Comparison of ENCODE assay signal across 14 cellular contexts in genomic region chr4:8473198-8473919, GRCh38. TPM values are rescaled to one million over a fixed set of nuclear protein-coding genes. Genes with fewer than 3 reads are reported as not detected.
DNase-seq lines count a peak whose midpoint lies in the region; ATAC-seq and TF ChIP-seq lines count a peak whose summit lies in the region.
"Had no signal": no experiment of that assay in that cellular context is flagged by ENCODE, and none has a peak within 500 bp of the region (broad histone marks: within the 10 kb centered on the region; RNA-seq: fewer than 3 reads in every experiment).

No MANE protein-coding gene starts in this region.

- no peak overlapping the region for H3T11ph ChIP-seq in H9 (ENCODE audit: low read length)

- H3K56ac ChIP-seq in H9 (ENCODE audit: insufficient read length, low read depth, low read length), result no peak overlapping the region

- H4K91ac ChIP-seq in H9 (ENCODE audit: insufficient read length, low read depth, low read length), result no peak overlapping the region

- H2BK15ac ChIP-seq in H9 (ENCODE audit: low read depth, low read length), result no peak overlapping the region

- H3K4me3 ChIP-seq in cardiac fibroblast (replicated peaks in 1 of 2; ENCODE audit: low read depth in 2 of 2, low read length in 2 of 2) (no peak overlapping the region), left lung (no peak overlapping the region)
- H3K4me3 ChIP-seq: suprapubic skin had no signal

- no peaks in the 10 kb centered on the region for H3K27me3 Mint-ChIP-seq in H9 (ENCODE audit: low read depth)
- H3K27me3 Mint-ChIP-seq in stimulated activated naive B cell treated with anti-CD40 and anti-IgM and Interleukin-4, amounts not matched to agents 10 μg/mL and 1 μg/mL and 100 μg/mL, for 72 hours, result no peaks in the 10 kb centered on the region
- H3K27me3 Mint-ChIP-seq in activated CD4-positive, alpha-beta memory T cell treated with anti-CD3 and anti-CD28 coated beads, Interleukin-2, amount 10 ng/mL, durations not matched to agents 7 days and 5 days, result no peaks in the 10 kb centered on the region

- no peaks in the 10 kb centered on the region for H4K20me1 ChIP-seq in H9 (ENCODE audit: control insufficient read depth, insufficient read depth, insufficient read length)

- no peaks in the 10 kb centered on the region for H3K4me1 ChIP-seq in H9 (ENCODE audit: insufficient read depth, low read length)
- H3K4me1 ChIP-seq in left lung, result peaks cover 0 to 12% of the 10 kb centered on the region in 2 donors

- no peaks in the 10 kb centered on the region for H3K9me3 ChIP-seq in H9 (ENCODE audit: control insufficient read depth, low read depth, low read length)
- no peaks in the 10 kb centered on the region for H3K9me3 ChIP-seq in left lung
- H3K9me3 ChIP-seq: suprapubic skin had no signal

- no peaks in the 10 kb centered on the region for H3K9me3 Mint-ChIP-seq in H9
- no peaks in the 10 kb centered on the region for H3K9me3 Mint-ChIP-seq in stimulated activated naive B cell treated with anti-CD40 and anti-IgM and Interleukin-4, amounts not matched to agents 10 μg/mL and 1 μg/mL and 100 μg/mL, for 72 hours
- H3K9me3 Mint-ChIP-seq in activated CD4-positive, alpha-beta memory T cell treated with anti-CD3 and anti-CD28 coated beads, Interleukin-2, amount 10 ng/mL, durations not matched to agents 7 days and 5 days, result no peaks in the 10 kb centered on the region
- H3K9me3 Mint-ChIP-seq: neural crest cell had no signal

- H2BK5ac ChIP-seq in H9 (ENCODE audit: insufficient read length, low read length), result no peak overlapping the region

- H3K4me2 ChIP-seq in H9 (ENCODE audit: insufficient read depth, insufficient read length, low read length), result no peak overlapping the region

- CTCF ChIA-PET in activated CD4-positive, alpha-beta memory T cell treated with anti-CD3 and anti-CD28 coated beads, Interleukin-2, amount 10 ng/mL, durations not matched to agents 7 days and 5 days (lab: Charles Lee), result no interaction called here

- no peak overlapping the region for H3K23ac ChIP-seq in H9 (ENCODE audit: insufficient read length, low read depth, low read length)

- H3K14ac ChIP-seq in H9 (ENCODE audit: insufficient read depth, low read length), result no peak overlapping the region

- H3K27me3 ChIP-seq in H9 (ENCODE audit: insufficient read depth, low read length), result no peaks in the 10 kb centered on the region
- H3K27me3 ChIP-seq in left lung, result no peaks in the 10 kb centered on the region
- H3K27me3 ChIP-seq: suprapubic skin had no signal

- no peak overlapping the region for H3K18ac ChIP-seq in H9 (ENCODE audit: insufficient read length, low read depth, low read length)

- no peaks in the 10 kb centered on the region for H3K79me2 ChIP-seq in H9 (ENCODE audit: insufficient read depth, low read length)

- no peak overlapping the region for H4K5ac ChIP-seq in H9 (ENCODE audit: insufficient read length, low read depth, low read length)

- H2BK20ac ChIP-seq in H9 (ENCODE audit: low read depth, low read length, poor library complexity, severe bottlenecking), result no peak overlapping the region

- no peaks in the 10 kb centered on the region for H3K23me2 ChIP-seq in H9 (ENCODE audit: insufficient read length, low read depth, low read length, poor library complexity, severe bottlenecking)

- no peak overlapping the region for H3K4ac ChIP-seq in H9 (ENCODE audit: low read depth, low read length)

- H3K4me1 Mint-ChIP-seq in H9, result peaks cover 11% of the 10 kb centered on the region in 2 experiments
- peaks cover 6 to 12% of the 10 kb centered on the region in 2 donors for H3K4me1 Mint-ChIP-seq in stimulated activated naive B cell treated with anti-CD40 and anti-IgM and Interleukin-4, amounts not matched to agents 10 μg/mL and 1 μg/mL and 100 μg/mL, for 72 hours
- H3K4me1 Mint-ChIP-seq in activated CD4-positive, alpha-beta memory T cell treated with anti-CD3 and anti-CD28 coated beads, Interleukin-2, amount 10 ng/mL, durations not matched to agents 7 days and 5 days, result no peaks in the 10 kb centered on the region
- H3K4me1 Mint-ChIP-seq: neural crest cell had no signal

- peaks cover 12 to 43% (median 35%) of the 10 kb centered on the region in 3 experiments; a peak in 6 of 7 replicates for H3K36me3 Mint-ChIP-seq in H9 (ENCODE audit: insufficient read depth in 1 of 3, low read depth in 3 of 3)
- peaks cover 29 to 66% of the 10 kb centered on the region in 2 donors for H3K36me3 Mint-ChIP-seq in stimulated activated naive B cell treated with anti-CD40 and anti-IgM and Interleukin-4, amounts not matched to agents 10 μg/mL and 1 μg/mL and 100 μg/mL, for 72 hours
- peaks cover 9% of the 10 kb centered on the region for H3K36me3 Mint-ChIP-seq in activated CD4-positive, alpha-beta memory T cell treated with anti-CD3 and anti-CD28 coated beads, Interleukin-2, amount 10 ng/mL, durations not matched to agents 7 days and 5 days (ENCODE audit: low read depth)

- peaks cover 0 to 52% of the 10 kb centered on the region in 2 donors for H3K36me3 ChIP-seq in left lung

- TF ChIP-seq CTCF in H9 (conservative IDR thresholded peaks at IDR 0.05), result no peak
- peak; percentile 34 for TF ChIP-seq CTCF in cardiac fibroblast (IDR thresholded peaks at IDR 0.05; ENCODE audit: low read depth, low read length)
- no peak for TF ChIP-seq CTCF in left lung (IDR thresholded peaks at IDR 0.05)

- no peak overlapping the region for H2BK12ac ChIP-seq in H9 (ENCODE audit: insufficient read length, low read depth, low read length)

- H3K27ac ChIP-seq in H9 (ENCODE audit: insufficient read length, low read depth, low read length) (no peak overlapping the region), left lung (peak overlapping the region; percentile 33 to 71)
- H3K27ac ChIP-seq: suprapubic skin had no signal

- POLR2A ChIA-PET in activated CD4-positive, alpha-beta memory T cell treated with anti-CD3 and anti-CD28 coated beads, Interleukin-2, amount 10 ng/mL, durations not matched to agents 7 days and 5 days (lab: Charles Lee), result no interaction called here

- H3K4me3 Mint-ChIP-seq in H9, result no peak overlapping the region
- no peak overlapping the region for H3K4me3 Mint-ChIP-seq in stimulated activated naive B cell treated with anti-CD40 and anti-IgM and Interleukin-4, amounts not matched to agents 10 μg/mL and 1 μg/mL and 100 μg/mL, for 72 hours
- no peak overlapping the region for H3K4me3 Mint-ChIP-seq in activated CD4-positive, alpha-beta memory T cell treated with anti-CD3 and anti-CD28 coated beads, Interleukin-2, amount 10 ng/mL, durations not matched to agents 7 days and 5 days
- H3K4me3 Mint-ChIP-seq: neural crest cell had no signal

- intact Hi-C loops in left lung (cut with DNase I), result loop anchor here in 1 of 2 donors (10.0 kb wide), 1 partner anchor 71 kb away; no protein-coding TSS in a partner anchor

- WGBS in H9 (ENCODE audit: extremely low coverage, insufficient read length, low lambda C conversion rate), result no CpG with 5 or more reads among the region's 23 CpGs

- no peak overlapping the region for H3K9ac ChIP-seq in H9 (ENCODE audit: extremely low read depth, insufficient read length, low read length)

- DNase-seq in H9 (peak; percentile 24), cardiac fibroblast (ENCODE audit: low read depth in 2 of 2) (no peak), left lung (peak in 1 of 2 donors; percentile 79), AG08395 (ENCODE audit: low spot score) (no peak), NCI-H2081 (lab: John Stamatoyannopoulos, UW) (no peak), mesenteric fat pad (ENCODE audit: low spot score) (no peak)
- no peak for DNase-seq in stimulated activated naive B cell treated with anti-CD40 and anti-IgM and Interleukin-4, amounts not matched to agents 10 μg/mL and 1 μg/mL and 100 μg/mL, for 72 hours
- DNase-seq in activated CD4-positive, alpha-beta memory T cell treated with anti-CD3 and anti-CD28 coated beads, Interleukin-2, amount 10 ng/mL, durations not matched to agents 7 days and 5 days, result no peak
- DNase-seq: activated CD4-positive, alpha-beta T cell treated with anti-CD3 and anti-CD28 coated beads, Interleukin-2, amount 50 U/mL, for 1 hour; activated naive CD4-positive, alpha-beta T cell; effector memory CD4-positive, alpha-beta T cell; NCI-H748 treated with DMSO at 0.1 percent for 48 hours had no signal

- no peak for ATAC-seq in left lung
- no peak for ATAC-seq in stimulated activated naive B cell treated with anti-CD40 and anti-IgM and Interleukin-4, amounts not matched to agents 10 μg/mL and 1 μg/mL and 100 μg/mL, for 72 hours (replicated peaks)

- H2AFZ ChIP-seq in H9 (ENCODE audit: low read length), result no peak overlapping the region

- H2AK5ac ChIP-seq in H9 (ENCODE audit: insufficient read length, low read length), result no peak overlapping the region

- H3K27ac Mint-ChIP-seq in H9, result peak overlapping the region; percentile 78 to 86 (median 83); a peak in 6 of 7 replicates
- H3K27ac Mint-ChIP-seq in stimulated activated naive B cell treated with anti-CD40 and anti-IgM and Interleukin-4, amounts not matched to agents 10 μg/mL and 1 μg/mL and 100 μg/mL, for 72 hours, result peak overlapping the region; percentile 59
- no peak overlapping the region for H3K27ac Mint-ChIP-seq in activated CD4-positive, alpha-beta memory T cell treated with anti-CD3 and anti-CD28 coated beads, Interleukin-2, amount 10 ng/mL, durations not matched to agents 7 days and 5 days

- no peak overlapping the region for H4K8ac ChIP-seq in H9 (replicated peaks; ENCODE audit: insufficient read length, low read depth, low read length)

- no peak overlapping the region for H2BK120ac ChIP-seq in H9 (ENCODE audit: low read depth, low read length, poor library complexity, severe bottlenecking)

- no peaks in the 10 kb centered on the region for H3K79me1 ChIP-seq in H9 (ENCODE audit: insufficient read depth, low read depth, low read length, poor library complexity, severe bottlenecking)

RNA-seq across cellular contexts. Expression of gene TRMT44, which starts 32.8 kb away (rescaled TPM):
- 22.8 and 28.3 TPM in 2 replicates for total RNA-seq in H9 (2021)
- 10 to 100 TPM; 15.0 to 18.7 TPM for total RNA-seq in left lung
- 23.3 TPM for total RNA-seq in mesenteric fat pad
- total RNA-seq in activated CD4-positive, alpha-beta memory T cell treated with anti-CD3 and anti-CD28 coated beads, Interleukin-2, amount 10 ng/mL, durations not matched to agents 7 days and 5 days, result 10 to 100 TPM; 15.7 to 17.8 TPM

RNA-seq across cellular contexts. Expression of gene ACOX3, which starts 32.8 kb away (rescaled TPM):
- total RNA-seq in H9 (2021), result 13.1 and 13.8 TPM in 2 replicates
- total RNA-seq in left lung, result 10 to 100 TPM; 22.5 to 31.7 TPM
- total RNA-seq in mesenteric fat pad, result 29.1 TPM
- total RNA-seq in activated CD4-positive, alpha-beta memory T cell treated with anti-CD3 and anti-CD28 coated beads, Interleukin-2, amount 10 ng/mL, durations not matched to agents 7 days and 5 days, result 10 to 100 TPM; 16.8 to 17.7 TPM
